In the genomic region with DNA sequence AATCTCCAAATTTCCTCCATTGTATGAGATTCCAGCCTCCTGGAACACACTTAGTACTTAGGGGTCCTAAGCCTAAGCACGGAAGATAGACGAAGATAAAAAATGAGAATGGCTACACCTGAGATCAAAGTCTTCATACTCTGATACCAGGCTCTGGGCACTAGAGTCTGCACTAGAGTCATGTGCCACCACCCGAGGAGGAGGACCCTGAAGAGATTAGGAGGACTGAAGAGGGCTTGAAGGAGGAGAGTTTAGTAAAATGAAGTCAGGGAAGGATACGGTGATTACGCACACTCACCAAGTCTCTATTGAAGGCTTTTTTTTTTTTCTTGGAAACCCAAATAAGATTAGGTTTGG, we compare ENCODE assay signal across 8 cellular contexts. TPM values are rescaled to one million over a fixed set of nuclear protein-coding genes. Genes with fewer than 3 reads are reported as not detected.
A peak's percentile ranks its signal among the peaks of the same experiment; 100 is the strongest.
DNase-seq lines count a peak whose midpoint lies in the region; ATAC-seq, FAIRE-seq and TF ChIP-seq lines count a peak whose summit lies in the region.

No MANE protein-coding gene starts in this region.

- no peak for TF ChIP-seq EP300 in GM12878 (IDR thresholded peaks at IDR 0.05; ENCODE audit: borderline replicate concordance in 1 of 2, control insufficient read depth in 1 of 2, low read depth in 2 of 2, low read length in 2 of 2)

- TF ChIP-seq POLR2A in GM12878 (IDR thresholded peaks at IDR 0.05; ENCODE audit: low read depth, low read length) (no peak), vagina (IDR thresholded peaks at IDR 0.05) (no peak)

- H3K27ac ChIP-seq in left ventricle myocardium inferior (replicated peaks) (peak overlapping the region; percentile 92), GM12878 (ENCODE audit: control insufficient read depth, insufficient read depth) (peak overlapping the region; percentile 83), vagina (peak overlapping the region; percentile 82)

- H3K36me3 ChIP-seq in left ventricle myocardium inferior (peaks cover 5% of the 10 kb centered on the region), GM12878 (ENCODE audit: control insufficient read depth in 2 of 2, insufficient read depth in 2 of 2, low read length in 1 of 2) (no peaks in the 10 kb centered on the region; a peak in 1 of 4 replicates), vagina (no peaks in the 10 kb centered on the region)

- no peak for TF ChIP-seq RAD21 in GM12878 (IDR thresholded peaks at IDR 0.05; ENCODE audit: insufficient read depth, low read depth, low read length)

- 80% methylated on average over 5 of the region's 5 CpGs for WGBS in GM12878 (ENCODE audit: insufficient coverage, insufficient replicate concordance, low lambda C conversion rate, missing lambda C conversion rate)

- TF ChIP-seq CTCF in left ventricle myocardium inferior (IDR thresholded peaks at IDR 0.05; ENCODE audit: borderline replicate concordance) (no peak), GM12878 (IDR thresholded peaks at IDR 0.05 in 2 of 3, conservative IDR thresholded peaks at IDR 0.05 in 1 of 3; ENCODE audit: control insufficient read depth in 2 of 3, extremely low read depth in 1 of 3, insufficient read depth in 1 of 3, low read depth in 3 of 3, low read length in 3 of 3) (no peak), mesothelial cell of epicardium (IDR thresholded peaks at IDR 0.05; ENCODE audit: unreplicated experiment) (no peak), vagina (IDR thresholded peaks at IDR 0.05) (no peak)

- H3K9ac ChIP-seq in GM12878 (ENCODE audit: control insufficient read depth, insufficient read depth, low read length) = peak overlapping the region; percentile 66; the same call in 1 of the 2 replicates

- H3K4me2 ChIP-seq in GM12878 (ENCODE audit: control insufficient read depth, insufficient read depth) = peak overlapping the region; percentile 85

- H3K4me3 ChIP-seq in left ventricle myocardium inferior (peak overlapping the region; percentile 66), GM12878 (peak overlapping the region; percentile 23; the same call in 1 of the 2 replicates), vagina (peak overlapping the region in 1 of 2 donors; percentile 40)

- TSS peak; percentile 45 for BruUV-seq in GM12878 (replicated peaks; lab: Mats Ljungman, UMichigan)

- DNase-seq in left ventricle myocardium inferior (no peak), cardiac septum (ENCODE audit: low spot score) (no peak), GM12878 (ENCODE audit: low read depth, low spot score) (no peak), mesothelial cell of epicardium (ENCODE audit: low spot score in 2 of 2, unreplicated experiment in 2 of 2) (no peak), vagina (ENCODE audit: extremely low spot score in 2 of 2) (no peak), dedifferentiated amniotic fluid mesenchymal stem cell (ENCODE audit: extremely low spot score) (no peak), retina (no peak)
- DNase-seq in effector CD4-positive, alpha-beta T cell = no peak

- H4K20me1 ChIP-seq in GM12878 (ENCODE audit: control insufficient read depth, insufficient read depth) = no peaks in the 10 kb centered on the region

- intact Hi-C loops in left ventricle myocardium inferior (cut with micrococcal nuclease) = no loop called here
- intact Hi-C loops in cardiac septum (cut with DNase I) = no loop called here
- intact Hi-C loops in GM12878 (cut with micrococcal nuclease; ENCODE audit: unreplicated experiment) = loop anchor here (2.0 kb wide), 1 partner anchor 42 kb away; no protein-coding TSS in a partner anchor
- intact Hi-C loops in vagina (cut with DNase I) = no loop called here

- CTCF ChIA-PET in GM12878 (lab: Yijun Ruan, JAX) = interaction anchor here (0.9 to 3.5 kb wide), 8 partner anchors 9 to 229 kb away, joined by 3 to 26 read pairs (median 4); partner anchors contain the start of genes DNAJC18 and MZB1

- SMC1A ChIA-PET in GM12878 (lab: Charles Lee; ENCODE audit: uncharacterized antibody, unreplicated experiment) = interaction anchor here (1.0 to 5.0 kb wide), 4 partner anchors 10 to 62 kb away, joined by 3 to 19 read pairs (median 10); partner anchors contain the start of genes MZB1 and PAIP2

- peak overlapping the region; percentile 90 for H3K4me3 Mint-ChIP-seq in mesothelial cell of epicardium

- H2AFZ ChIP-seq in GM12878 (ENCODE audit: control insufficient read depth, low read depth, low read length) = peak overlapping the region; percentile 83

- H3K4me1 Mint-ChIP-seq in mesothelial cell of epicardium = peaks cover 14% of the 10 kb centered on the region

- no peaks in the 10 kb centered on the region for H3K9me3 Mint-ChIP-seq in mesothelial cell of epicardium

- H3K27me3 Mint-ChIP-seq in mesothelial cell of epicardium (ENCODE audit: low read depth) = no peaks in the 10 kb centered on the region

- H3K9me3 ChIP-seq in left ventricle myocardium inferior (replicated peaks) (no peaks in the 10 kb centered on the region), GM12878 (replicated peaks; ENCODE audit: control insufficient read depth, insufficient read depth, low read length) (no peaks in the 10 kb centered on the region; the same call in 2 of the 3 replicates), vagina (no peaks in the 10 kb centered on the region)

- H3K27ac Mint-ChIP-seq in mesothelial cell of epicardium = peak overlapping the region; percentile 99

- ATAC-seq in GM12878 = no peak

- peaks cover 1% of the 10 kb centered on the region for H3K36me3 Mint-ChIP-seq in mesothelial cell of epicardium

- RAD21 ChIA-PET in GM12878 (lab: Charles Lee; ENCODE audit: unreplicated experiment) = interaction anchor here (1.4 to 3.1 kb wide), 5 partner anchors 11 to 129 kb away, joined by 3 to 17 read pairs (median 10); partner anchors contain the start of genes DNAJC18 and MZB1

- POLR2A ChIA-PET in GM12878 (lab: Charles Lee) = interaction anchor here (0.7 to 7.0 kb wide), 9 partner anchors 11 to 1558 kb away, joined by 3 to 74 read pairs (median 4); partner anchors contain the start of genes DNAJC18 and MZB1

- in situ Hi-C loops in GM12878 (cut with MboI) = no loop called here

- no peaks in the 10 kb centered on the region for H3K27me3 ChIP-seq in left ventricle myocardium inferior (ENCODE audit: low read depth)
- H3K27me3 ChIP-seq in GM12878 (replicated peaks in 1 of 2; ENCODE audit: control insufficient read depth in 2 of 2, insufficient read depth in 2 of 2, low read length in 1 of 2) = no peaks in the 10 kb centered on the region
- no peaks in the 10 kb centered on the region for H3K27me3 ChIP-seq in vagina

- H3K79me2 ChIP-seq in GM12878 (ENCODE audit: control insufficient read depth, insufficient read depth, low read length) = peaks cover 3% of the 10 kb centered on the region; the same call in 1 of the 2 replicates

- H3K4me1 ChIP-seq in left ventricle myocardium inferior (peaks cover 21% of the 10 kb centered on the region), GM12878 (ENCODE audit: control insufficient read depth, insufficient read depth, low read length) (peaks cover 30% of the 10 kb centered on the region), vagina (peaks cover 16% of the 10 kb centered on the region)

- no peak for FAIRE-seq in GM12878 (lab: Jason Lieb, UNC)

RNA-seq across cellular contexts. Expression of gene SPATA24, which starts 0.6 kb away (rescaled TPM):
- total RNA-seq in left ventricle myocardium inferior = 15.7 TPM
- 12.4 TPM for total RNA-seq in cardiac septum
- total RNA-seq in GM12878 (2013; cell fraction: nucleolus; rRNA removed) = 8.9 and 9.5 TPM in 2 replicates
- total RNA-seq in GM12878 (2014; rRNA removed) = 5.1 and 8.1 TPM in 2 replicates
- total RNA-seq in GM12878 (2014; rRNA removed; fragmentation: Illumina TruSeq; extraction: Trizol) = 6.3 and 8.1 TPM in 2 replicates
- 4.1 and 5.6 TPM in 2 replicates for total RNA-seq in GM12878 (2021)
- 8.4 TPM for polyA plus RNA-seq in GM12878 (2011; ENCODE audit: low read depth)
- polyA plus RNA-seq in GM12878 (2011; rRNA removed) = 5.3 and 6.0 TPM in 2 replicates
- polyA plus RNA-seq in GM12878 (2011; cell fraction: cytosol; rRNA removed) = 2.9 and 3.7 TPM in 2 replicates
- 3.2 and 4.8 TPM in 2 replicates for polyA plus RNA-seq in GM12878 (2011; cell fraction: nucleus; rRNA removed)
- 7.6 and 8.6 TPM in 2 replicates for polyA plus RNA-seq in GM12878 (2012)
- 6.1 and 9.8 TPM in 2 replicates for polyA plus RNA-seq in GM12878 (2014; fragmentation: Illumina TruSeq; extraction: Trizol)
- 1 to 10 TPM; 7.6 to 8.5 TPM for polyA plus RNA-seq in GM12878 (2014; fragmentation: Nextera tagmentation; extraction: Ambion mirVana)
- polyA plus RNA-seq in GM12878 (2014; rRNA removed) = 7.1 and 7.2 TPM in 2 replicates
- 1 to 10 TPM; 7.0 to 7.4 TPM for polyA plus RNA-seq in GM12878 (2016; fragmentation: Nextera tagmentation; extraction: Ambion mirVana)
- 2.2 and 2.6 TPM in 2 replicates for polyA minus RNA-seq in GM12878 (2011; rRNA and poly(A)+ RNA removed)
- not detected in 2 replicates for polyA minus RNA-seq in GM12878 (2011; cell fraction: cytosol; rRNA and poly(A)+ RNA removed)
- 2.3 and 3.4 TPM in 2 replicates for polyA minus RNA-seq in GM12878 (2011; cell fraction: nucleus; rRNA and poly(A)+ RNA removed)
- 4.8 to 6.5 TPM (median 6.1 TPM) in 3 replicates for total RNA-seq in mesothelial cell of epicardium
- total RNA-seq in vagina = 12.3 TPM

RNA-seq across cellular contexts. Expression of gene PROB1, which starts 9.6 kb away (rescaled TPM):
- 46.3 TPM for total RNA-seq in left ventricle myocardium inferior
- 34.7 TPM for total RNA-seq in cardiac septum
- 3.5 and 4.4 TPM in 2 replicates for total RNA-seq in GM12878 (2013; cell fraction: nucleolus; rRNA removed)
- total RNA-seq in GM12878 (2014; rRNA removed) = 3.0 and 3.8 TPM in 2 replicates
- total RNA-seq in GM12878 (2014; rRNA removed; fragmentation: Illumina TruSeq; extraction: Trizol) = 1.7 and 2.0 TPM in 2 replicates
- total RNA-seq in GM12878 (2021) = 6.0 and 6.5 TPM in 2 replicates
- 1.4 TPM for polyA plus RNA-seq in GM12878 (2011; ENCODE audit: low read depth)
- polyA plus RNA-seq in GM12878 (2011; rRNA removed) = 0.59 and 1.1 TPM in 2 replicates
- 1.3 and 2.2 TPM in 2 replicates for polyA plus RNA-seq in GM12878 (2011; cell fraction: cytosol; rRNA removed)
- polyA plus RNA-seq in GM12878 (2011; cell fraction: nucleus; rRNA removed) = 3.4 and 4.5 TPM in 2 replicates
- 3.8 and 5.2 TPM in 2 replicates for polyA plus RNA-seq in GM12878 (2012)
- polyA plus RNA-seq in GM12878 (2014; fragmentation: Illumina TruSeq; extraction: Trizol) = 0.78 and 1.4 TPM in 2 replicates
- under 1 TPM; 0.14 to 0.58 TPM for polyA plus RNA-seq in GM12878 (2014; fragmentation: Nextera tagmentation; extraction: Ambion mirVana)
- polyA plus RNA-seq in GM12878 (2014; rRNA removed) = 4.7 and 5.1 TPM in 2 replicates
- polyA plus RNA-seq in GM12878 (2016; fragmentation: Nextera tagmentation; extraction: Ambion mirVana) = 1 to 10 TPM; 6.2 to 8.1 TPM
- 0.95 and 1.9 TPM in 2 replicates for polyA minus RNA-seq in GM12878 (2011; rRNA and poly(A)+ RNA removed)
- 0.73 and 1.1 TPM in 2 replicates for polyA minus RNA-seq in GM12878 (2011; cell fraction: cytosol; rRNA and poly(A)+ RNA removed)
- polyA minus RNA-seq in GM12878 (2011; cell fraction: nucleus; rRNA and poly(A)+ RNA removed) = 3.4 and 6.2 TPM in 2 replicates
- total RNA-seq in mesothelial cell of epicardium = 1.4 to 1.6 TPM (median 1.5 TPM) in 3 replicates
- 2.5 TPM for total RNA-seq in vagina

RNA-seq across cellular contexts. Expression of gene MZB1, which starts 14.7 kb away (rescaled TPM):
- 0.58 TPM for total RNA-seq in left ventricle myocardium inferior
- total RNA-seq in cardiac septum = 0.51 TPM
- total RNA-seq in GM12878 (2013; cell fraction: nucleolus; rRNA removed) = 108 and 124 TPM in 2 replicates
- 211 and 238 TPM in 2 replicates for total RNA-seq in GM12878 (2014; rRNA removed)
- 132 and 157 TPM in 2 replicates for total RNA-seq in GM12878 (2014; rRNA removed; fragmentation: Illumina TruSeq; extraction: Trizol)
- total RNA-seq in GM12878 (2021) = 200 and 218 TPM in 2 replicates
- 170 TPM for polyA plus RNA-seq in GM12878 (2011; ENCODE audit: low read depth)
- 37.4 and 65.2 TPM in 2 replicates for polyA plus RNA-seq in GM12878 (2011; rRNA removed)
- 96.6 and 144 TPM in 2 replicates for polyA plus RNA-seq in GM12878 (2011; cell fraction: cytosol; rRNA removed)
- 140 and 154 TPM in 2 replicates for polyA plus RNA-seq in GM12878 (2011; cell fraction: nucleus; rRNA removed)
- polyA plus RNA-seq in GM12878 (2012) = 253 and 361 TPM in 2 replicates
- polyA plus RNA-seq in GM12878 (2014; fragmentation: Illumina TruSeq; extraction: Trizol) = 44.1 and 147 TPM in 2 replicates
- polyA plus RNA-seq in GM12878 (2014; fragmentation: Nextera tagmentation; extraction: Ambion mirVana) = 10 to 100 TPM; 19.3 to 56.9 TPM
- polyA plus RNA-seq in GM12878 (2014; rRNA removed) = 291 and 321 TPM in 2 replicates
- polyA plus RNA-seq in GM12878 (2016; fragmentation: Nextera tagmentation; extraction: Ambion mirVana) = 100 to 1,000 TPM; 369 to 406 TPM
- polyA minus RNA-seq in GM12878 (2011; rRNA and poly(A)+ RNA removed) = 43.4 and 79.0 TPM in 2 replicates
- polyA minus RNA-seq in GM12878 (2011; cell fraction: cytosol; rRNA and poly(A)+ RNA removed) = 21.8 and 23.1 TPM in 2 replicates
- polyA minus RNA-seq in GM12878 (2011; cell fraction: nucleus; rRNA and poly(A)+ RNA removed) = 58.2 and 93.9 TPM in 2 replicates
- 0.20 TPM in 1 of 3 replicates, not detected in the others for total RNA-seq in mesothelial cell of epicardium
- not detected for total RNA-seq in vagina

RNA-seq across cellular contexts. Expression of gene SLC23A1, which starts 21.4 kb away (rescaled TPM):
- total RNA-seq in left ventricle myocardium inferior (not detected), cardiac septum (not detected), GM12878 (2014; rRNA removed) (0.98 and 1.2 TPM in 2 replicates), GM12878 (2014; rRNA removed; fragmentation: Illumina TruSeq; extraction: Trizol) (1.7 and 2.4 TPM in 2 replicates), GM12878 (2021) (4.1 and 4.7 TPM in 2 replicates), mesothelial cell of epicardium (not detected in 3 replicates), vagina (not detected)
- total RNA-seq in GM12878 (2013; cell fraction: nucleolus; rRNA removed) = 24.3 and 24.7 TPM in 2 replicates
- 1.2 TPM for polyA plus RNA-seq in GM12878 (2011; ENCODE audit: low read depth)
- polyA plus RNA-seq in GM12878 (2011; rRNA removed) (1.1 and 1.5 TPM in 2 replicates), GM12878 (2014; fragmentation: Illumina TruSeq; extraction: Trizol) (0.95 and 1.7 TPM in 2 replicates), GM12878 (2014; fragmentation: Nextera tagmentation; extraction: Ambion mirVana) (under 1 TPM; 0.35 to 0.74 TPM), GM12878 (2014; rRNA removed) (3.2 and 3.3 TPM in 2 replicates), GM12878 (2016; fragmentation: Nextera tagmentation; extraction: Ambion mirVana) (1 to 10 TPM; 1.5 to 1.6 TPM)
- polyA plus RNA-seq in GM12878 (2011; cell fraction: cytosol; rRNA removed) = 1.2 and 1.3 TPM in 2 replicates
- 18.8 and 22.0 TPM in 2 replicates for polyA plus RNA-seq in GM12878 (2011; cell fraction: nucleus; rRNA removed)
- polyA plus RNA-seq in GM12878 (2012) = 3.3 and 4.3 TPM in 2 replicates
- polyA minus RNA-seq in GM12878 (2011; rRNA and poly(A)+ RNA removed) = 5.6 and 11.2 TPM in 2 replicates
- not detected in 2 replicates for polyA minus RNA-seq in GM12878 (2011; cell fraction: cytosol; rRNA and poly(A)+ RNA removed)
- polyA minus RNA-seq in GM12878 (2011; cell fraction: nucleus; rRNA and poly(A)+ RNA removed) = 9.8 and 16.2 TPM in 2 replicates

RNA-seq across cellular contexts. Expression of gene DNAJC18, which starts 34.9 kb away (rescaled TPM):
- total RNA-seq in left ventricle myocardium inferior (14.3 TPM), cardiac septum (20.3 TPM), GM12878 (2014; rRNA removed) (5.3 and 6.4 TPM in 2 replicates), GM12878 (2014; rRNA removed; fragmentation: Illumina TruSeq; extraction: Trizol) (10.6 and 10.8 TPM in 2 replicates), GM12878 (2021) (16.9 and 19.7 TPM in 2 replicates), mesothelial cell of epicardium (24.9 to 28.9 TPM (median 25.2 TPM) in 3 replicates), vagina (7.6 TPM)
- 9.8 and 13.1 TPM in 2 replicates for total RNA-seq in GM12878 (2013; cell fraction: nucleolus; rRNA removed)
- 7.0 TPM for polyA plus RNA-seq in GM12878 (2011; ENCODE audit: low read depth)
- polyA plus RNA-seq in GM12878 (2011; rRNA removed) (21.0 and 34.0 TPM in 2 replicates), GM12878 (2014; fragmentation: Illumina TruSeq; extraction: Trizol) (17.5 and 22.6 TPM in 2 replicates), GM12878 (2014; fragmentation: Nextera tagmentation; extraction: Ambion mirVana) (10 to 100 TPM; 20.5 to 26.7 TPM), GM12878 (2014; rRNA removed) (5.3 and 10.1 TPM in 2 replicates), GM12878 (2016; fragmentation: Nextera tagmentation; extraction: Ambion mirVana) (10 to 100 TPM; 16.7 to 18.0 TPM)
- polyA plus RNA-seq in GM12878 (2011; cell fraction: cytosol; rRNA removed) = 5.6 and 8.9 TPM in 2 replicates
- polyA plus RNA-seq in GM12878 (2011; cell fraction: nucleus; rRNA removed) = 4.0 and 5.5 TPM in 2 replicates
- 12.4 and 17.4 TPM in 2 replicates for polyA plus RNA-seq in GM12878 (2012)
- 6.6 and 10.5 TPM in 2 replicates for polyA minus RNA-seq in GM12878 (2011; rRNA and poly(A)+ RNA removed)
- polyA minus RNA-seq in GM12878 (2011; cell fraction: cytosol; rRNA and poly(A)+ RNA removed) = 3.2 and 7.4 TPM in 2 replicates
- 2.2 and 2.9 TPM in 2 replicates for polyA minus RNA-seq in GM12878 (2011; cell fraction: nucleus; rRNA and poly(A)+ RNA removed)

Comparison
In these comparisons a context has a peak if more than half of its experiments do, and no peak if none do; other contexts are left out.
1. RNA of gene MZB1, which starts 14.7 kb away (total RNA-seq): 108 to 238 TPM in GM12878; not detected in vagina (single experiment), 0.58 TPM in left ventricle myocardium inferior (single experiment), 0.51 TPM in cardiac septum (single experiment) and 0.20 TPM in mesothelial cell of epicardium; every median in the first group is over 10 times any median in the second.
2. Peak in every context shown above with its lines, with median percentiles within 50 percentile points of each other: H3K27ac ChIP-seq.